In genomic region chr15:76894174-76894573, GRCh38 we compare ENCODE assay signal across 2 cellular contexts.
TF ChIP-seq lines count a peak whose summit lies in the region.

No MANE protein-coding gene starts in this region.

TF ChIP-seq in HEK293, 187 proteins besides CTCF, POLR2A, EP300 and RAD21:
- TF ChIP-seq ZNF19 (tag by site-specific recombination; IDR thresholded peaks at IDR 0.05; ENCODE audit: low read depth) (no peak), ZNF394 (tag by site-specific recombination; IDR thresholded peaks at IDR 0.05; ENCODE audit: borderline replicate concordance) (no peak), ZNF121 (tag by site-specific recombination; IDR thresholded peaks at IDR 0.05) (0 out of 2 replicates have a peak, but pooled peaks have one; percentile 31), IKZF3 (tag by site-specific recombination; IDR thresholded peaks at IDR 0.05) (no peak)

TF ChIP-seq in GM12878, 131 proteins besides CTCF, POLR2A, EP300 and RAD21:
- no peak for TF ChIP-seq SMAD1 (IDR thresholded peaks at IDR 0.05; ENCODE audit: low read depth, partially characterized antibody)
TF ChIP-seq in GM12878: peak in this region for 0.
